9 cellular contexts compared by ENCODE assay signal in the genomic region with DNA sequence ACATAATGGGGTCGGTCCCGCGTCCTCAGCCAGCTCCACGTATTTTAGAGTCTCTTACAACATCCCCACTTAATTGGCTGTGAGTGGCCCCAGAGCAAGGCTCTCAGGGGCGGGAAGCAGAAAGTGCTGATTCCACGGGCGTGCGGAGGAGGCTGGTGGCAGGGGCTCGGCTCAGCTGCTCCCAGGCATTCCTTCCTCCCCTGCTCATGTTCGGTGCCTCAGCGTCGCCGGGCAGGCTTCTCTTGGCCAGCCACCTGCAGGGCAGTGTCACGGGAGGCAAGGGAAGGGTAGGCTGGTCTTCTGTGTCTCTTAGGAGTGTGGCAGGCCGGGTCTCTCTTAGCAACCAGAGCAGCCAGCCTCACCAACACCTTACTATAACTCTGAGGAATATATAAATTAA. TPM values are rescaled to one million over a fixed set of nuclear protein-coding genes. Genes with fewer than 3 reads are reported as not detected.
DNase-seq lines count a peak whose midpoint lies in the region; ATAC-seq and TF ChIP-seq lines count a peak whose summit lies in the region.
"Had no signal": no experiment of that assay in that cellular context is flagged by ENCODE, and none has a peak within 500 bp of the region (broad histone marks: within the 10 kb centered on the region; RNA-seq: fewer than 3 reads in every experiment).

No MANE protein-coding gene starts in this region.

- peaks cover 2 to 5% of the 10 kb centered on the region in 2 donors for H3K36me3 Mint-ChIP-seq in stimulated activated naive B cell treated with anti-CD40 and anti-IgM and Interleukin-4, amounts not matched to agents 10 μg/mL and 1 μg/mL and 100 μg/mL, for 72 hours
- H3K36me3 Mint-ChIP-seq in activated CD8-positive, alpha-beta memory T cell treated with anti-CD3 and anti-CD28 coated beads, Interleukin-2, amount 10 ng/mL, durations not matched to agents 7 days and 5 days, result no peaks in the 10 kb centered on the region

- no peak overlapping the region for H3K27ac Mint-ChIP-seq in stimulated activated naive B cell treated with anti-CD40 and anti-IgM and Interleukin-4, amounts not matched to agents 10 μg/mL and 1 μg/mL and 100 μg/mL, for 72 hours
- no peak overlapping the region for H3K27ac Mint-ChIP-seq in activated CD8-positive, alpha-beta memory T cell treated with anti-CD3 and anti-CD28 coated beads, Interleukin-2, amount 10 ng/mL, durations not matched to agents 7 days and 5 days

- H3K4me3 Mint-ChIP-seq in stimulated activated naive B cell treated with anti-CD40 and anti-IgM and Interleukin-4, amounts not matched to agents 10 μg/mL and 1 μg/mL and 100 μg/mL, for 72 hours, result no peak overlapping the region
- H3K4me3 Mint-ChIP-seq in activated CD8-positive, alpha-beta memory T cell treated with anti-CD3 and anti-CD28 coated beads, Interleukin-2, amount 10 ng/mL, durations not matched to agents 7 days and 5 days, result no peak overlapping the region
- H3K4me3 Mint-ChIP-seq: activated T-cell treated with anti-CD3 and anti-CD28 coated beads, Interleukin-2, amount 50 U/mL, for 4 hours had no signal

- DNase-seq in EL, result peak; percentile 21
- peak; percentile 65 to 73 for DNase-seq in cardiac fibroblast (ENCODE audit: low read depth in 2 of 2)
- no peak for DNase-seq in SJCRH30
- DNase-seq in stimulated activated naive B cell treated with anti-CD40 and anti-IgM and Interleukin-4, amounts not matched to agents 10 μg/mL and 1 μg/mL and 100 μg/mL, for 72 hours, result no peak
- no peak for DNase-seq in HPDE6-E6E7 (ENCODE audit: extremely low spot score)
- DNase-seq in activated CD8-positive, alpha-beta memory T cell treated with anti-CD3 and anti-CD28 coated beads, Interleukin-2, amount 10 ng/mL, durations not matched to agents 7 days and 5 days, result no peak
- DNase-seq: activated T-cell treated with anti-CD3 and anti-CD28 coated beads, Interleukin-2, amount 50 U/mL, for 4 hours had no signal

- no peaks in the 10 kb centered on the region for H3K9me3 ChIP-seq in SJCRH30 (replicated peaks)

- H3K27ac ChIP-seq in layer of hippocampus (ENCODE audit: low read depth, low read length), result peak overlapping the region; percentile 75
- H3K27ac ChIP-seq in skin epidermis, result peak overlapping the region in 20 of 21 experiments; percentile 11 to 93 (median 78)
- H3K27ac ChIP-seq in SJCRH30, result no peak overlapping the region

- H3K4me1 ChIP-seq in SJCRH30, result peaks cover 6% of the 10 kb centered on the region; the same call in 1 of the 2 replicates

- H3K27me3 Mint-ChIP-seq in stimulated activated naive B cell treated with anti-CD40 and anti-IgM and Interleukin-4, amounts not matched to agents 10 μg/mL and 1 μg/mL and 100 μg/mL, for 72 hours, result no peaks in the 10 kb centered on the region
- no peaks in the 10 kb centered on the region for H3K27me3 Mint-ChIP-seq in activated CD8-positive, alpha-beta memory T cell treated with anti-CD3 and anti-CD28 coated beads, Interleukin-2, amount 10 ng/mL, durations not matched to agents 7 days and 5 days

- TF ChIP-seq CTCF in cardiac fibroblast (IDR thresholded peaks at IDR 0.05; ENCODE audit: low read depth, low read length), result no peak

- CTCF ChIA-PET in activated CD8-positive, alpha-beta memory T cell treated with anti-CD3 and anti-CD28 coated beads, Interleukin-2, amount 10 ng/mL, durations not matched to agents 7 days and 5 days (lab: Charles Lee), result no interaction called here

- no peak overlapping the region for H3K4me3 ChIP-seq in cardiac fibroblast (replicated peaks in 1 of 2; ENCODE audit: low read depth in 2 of 2, low read length in 2 of 2)
- H3K4me3 ChIP-seq in skin epidermis, result no peak overlapping the region
- no peak overlapping the region for H3K4me3 ChIP-seq in SJCRH30

- ATAC-seq in stimulated activated naive B cell treated with anti-CD40 and anti-IgM and Interleukin-4, amounts not matched to agents 10 μg/mL and 1 μg/mL and 100 μg/mL, for 72 hours (replicated peaks), result no peak
- no peak for ATAC-seq in activated CD8-positive, alpha-beta memory T cell treated with anti-CD3 and anti-CD28 coated beads, Interleukin-2, amount 10 ng/mL, durations not matched to agents 7 days and 5 days
- ATAC-seq: activated T-cell treated with anti-CD3 and anti-CD28 coated beads, Interleukin-2, amount 50 U/mL, for 4 hours had no signal

- no peaks in the 10 kb centered on the region for H3K9me3 Mint-ChIP-seq in stimulated activated naive B cell treated with anti-CD40 and anti-IgM and Interleukin-4, amounts not matched to agents 10 μg/mL and 1 μg/mL and 100 μg/mL, for 72 hours
- H3K9me3 Mint-ChIP-seq in activated CD8-positive, alpha-beta memory T cell treated with anti-CD3 and anti-CD28 coated beads, Interleukin-2, amount 10 ng/mL, durations not matched to agents 7 days and 5 days (ENCODE audit: low read depth), result no peaks in the 10 kb centered on the region
- H3K9me3 Mint-ChIP-seq: activated T-cell treated with anti-CD3 and anti-CD28 coated beads, Interleukin-2, amount 50 U/mL, for 4 hours had no signal

- H3K27me3 ChIP-seq in layer of hippocampus (ENCODE audit: control insufficient read depth, insufficient read depth, low read length), result no peaks in the 10 kb centered on the region
- no peaks in the 10 kb centered on the region for H3K27me3 ChIP-seq in SJCRH30

- H3K4me1 Mint-ChIP-seq in stimulated activated naive B cell treated with anti-CD40 and anti-IgM and Interleukin-4, amounts not matched to agents 10 μg/mL and 1 μg/mL and 100 μg/mL, for 72 hours, result peaks cover 6 to 13% of the 10 kb centered on the region in 2 donors
- H3K4me1 Mint-ChIP-seq in activated CD8-positive, alpha-beta memory T cell treated with anti-CD3 and anti-CD28 coated beads, Interleukin-2, amount 10 ng/mL, durations not matched to agents 7 days and 5 days, result peaks cover 5% of the 10 kb centered on the region

- no peaks in the 10 kb centered on the region for H3K36me3 ChIP-seq in SJCRH30

RNA-seq across cellular contexts. Expression of a gene that starts 33.8 kb away (rescaled TPM):
- total RNA-seq in SJCRH30 (2014; rRNA removed; shearing (Covaris generic)), result not detected in 2 replicates
- 10 to 100 TPM; 31.1 to 31.7 TPM for total RNA-seq in activated CD8-positive, alpha-beta memory T cell treated with anti-CD3 and anti-CD28 coated beads, Interleukin-2, amount 10 ng/mL, durations not matched to agents 7 days and 5 days

RNA-seq across cellular contexts. Expression of a gene that starts 53.5 kb away (rescaled TPM):
- total RNA-seq in SJCRH30 (2014; rRNA removed; shearing (Covaris generic)), result 32.8 and 38.4 TPM in 2 replicates
- 10 to 100 TPM; 55.1 to 66.3 TPM for total RNA-seq in activated CD8-positive, alpha-beta memory T cell treated with anti-CD3 and anti-CD28 coated beads, Interleukin-2, amount 10 ng/mL, durations not matched to agents 7 days and 5 days

RNA-seq across cellular contexts. Expression of a gene that starts 53.8 kb away (rescaled TPM):
- 2.9 and 5.6 TPM in 2 replicates for total RNA-seq in SJCRH30 (2014; rRNA removed; shearing (Covaris generic))
- 1 to 10 TPM; 4.6 to 4.7 TPM for total RNA-seq in activated CD8-positive, alpha-beta memory T cell treated with anti-CD3 and anti-CD28 coated beads, Interleukin-2, amount 10 ng/mL, durations not matched to agents 7 days and 5 days

Comparison
In these comparisons a context has a peak if more than half of its experiments do, and no peak if none do; other contexts are left out.
1. DNase-seq: peak in EL (single experiment) and cardiac fibroblast (2 of 2); none in SJCRH30 (0 of 2), stimulated activated naive B cell treated with anti-CD40 and anti-IgM and Interleukin-4, amounts not matched to agents 10 μg/mL and 1 μg/mL and 100 μg/mL, for 72 hours (single experiment), HPDE6-E6E7 (single experiment) and activated CD8-positive, alpha-beta memory T cell treated with anti-CD3 and anti-CD28 coated beads, Interleukin-2, amount 10 ng/mL, durations not matched to agents 7 days and 5 days (single experiment).
2. RNA of a gene that starts 33.8 kb away (total RNA-seq): 31.1 to 31.7 TPM in activated CD8-positive, alpha-beta memory T cell treated with anti-CD3 and anti-CD28 coated beads, Interleukin-2, amount 10 ng/mL, durations not matched to agents 7 days and 5 days; not detected in SJCRH30; every median in the first group is over 10 times any median in the second.